8 cellular contexts compared by ENCODE assay signal in genomic region chr7:127252380-127252718, GRCh38. TPM values are rescaled to one million over a fixed set of nuclear protein-coding genes. Genes with fewer than 3 reads are reported as not detected.
A peak's percentile ranks its signal among the peaks of the same experiment; 100 is the strongest.
DNase-seq lines count a peak whose midpoint lies in the region; ATAC-seq, FAIRE-seq and TF ChIP-seq lines count a peak whose summit lies in the region.

No MANE protein-coding gene starts in this region.

- no TSS peak for BruUV-seq in PC-3 (replicated peaks; lab: Mats Ljungman, UMichigan)

- DNase-seq in Daoy (ENCODE audit: low read depth) (peak; percentile 19), PC-3 (no peak), epithelial cell of esophagus (ENCODE audit: low read depth) (no peak), pancreas (peak in 1 of 6 donors; percentile 56), T1000 (lab: John Stamatoyannopoulos, UW) (no peak)

- ATAC-seq in PC-3 = no peak
- no peak for ATAC-seq in pancreas
- ATAC-seq in GM19328 (IDR thresholded peaks at IDR 0.05; ENCODE audit: unreplicated experiment) = no peak
- ATAC-seq in HG03175 (IDR thresholded peaks at IDR 0.05; ENCODE audit: unreplicated experiment) = no peak
- no peak for ATAC-seq in GM21528 (IDR thresholded peaks at IDR 0.05; ENCODE audit: low FRiP score, unreplicated experiment)

- TF ChIP-seq CTCF in PC-3 (conservative IDR thresholded peaks at IDR 0.05; ENCODE audit: low read depth, low read length) (no peak), epithelial cell of esophagus (IDR thresholded peaks at IDR 0.05; ENCODE audit: insufficient read depth, low read depth, low read length, missing control alignments) (no peak), pancreas (IDR thresholded peaks at IDR 0.05) (no peak)

- H3K36me3 ChIP-seq in PC-3 (ENCODE audit: low read depth, low read length) (no peaks in the 10 kb centered on the region), pancreas (no peaks in the 10 kb centered on the region)

- H3K27ac ChIP-seq in PC-3 (ENCODE audit: low read length) = no peak overlapping the region
- no peak overlapping the region for H3K27ac ChIP-seq in pancreas

- CTCF ChIA-PET in PC-3 (lab: Charles Lee) = no interaction called here

- POLR2A ChIA-PET in PC-3 (lab: Charles Lee; ENCODE audit: unreplicated experiment) = no interaction called here

- H3K4me3 ChIP-seq in PC-3 (ENCODE audit: low read length) (peak overlapping the region; percentile 79), epithelial cell of esophagus (ENCODE audit: low read length) (peak overlapping the region; percentile 64), pancreas (peak overlapping the region; percentile 46 to 66 (median 52))

- no peaks in the 10 kb centered on the region for H3K79me2 ChIP-seq in PC-3 (ENCODE audit: low read length)

- H4K20me1 ChIP-seq in PC-3 (ENCODE audit: low read length) = no peaks in the 10 kb centered on the region

- H3K27me3 ChIP-seq in PC-3 (ENCODE audit: low read length) (peaks cover 58% of the 10 kb centered on the region), pancreas (no peaks in the 10 kb centered on the region)

- no peak for FAIRE-seq in pancreas (lab: Jason Lieb, UNC)

- peak overlapping the region; percentile 96 for H2AFZ ChIP-seq in PC-3 (ENCODE audit: low read length)

- peaks cover 13% of the 10 kb centered on the region for H3K4me1 ChIP-seq in PC-3 (ENCODE audit: insufficient read depth, low read length)
- peaks cover 0 to 5% (median 5%) of the 10 kb centered on the region in 3 donors for H3K4me1 ChIP-seq in pancreas

- no peak overlapping the region for H3K9ac ChIP-seq in PC-3 (ENCODE audit: low read length)

- WGBS in pancreas, 2 donors = 1% methylated on average over 11 of the region's 11 CpGs

- H3K4me2 ChIP-seq in PC-3 (ENCODE audit: low read length) = peak overlapping the region; percentile 96

- no peaks in the 10 kb centered on the region for H3F3A ChIP-seq in PC-3 (ENCODE audit: low read length, unreplicated experiment)

- intact Hi-C loops in PC-3 (cut with micrococcal nuclease) (loop anchor here (5.0 kb wide), 2 partner anchors 140 to 190 kb away; partner anchors contain the start of gene ZNF800), pancreas (cut with DNase I) (loop anchor here in 1 of 3 donors (10.0 kb wide), 1 partner anchor 448 kb away; no protein-coding TSS in a partner anchor)

- no peaks in the 10 kb centered on the region for H3K9me3 ChIP-seq in PC-3 (ENCODE audit: low read length)
- no peaks in the 10 kb centered on the region for H3K9me3 ChIP-seq in pancreas

- H3K9me2 ChIP-seq in PC-3 (replicated peaks; ENCODE audit: low read length) = no peaks in the 10 kb centered on the region

RNA-seq across cellular contexts. Expression of gene GRM8, which starts 0.4 kb away (rescaled TPM):
- 0.24 and 1.4 TPM in 2 replicates for total RNA-seq in Daoy (2014; rRNA removed; shearing (Covaris generic))
- total RNA-seq in PC-3 (2014; rRNA removed) (not detected in 2 replicates), pancreas (1 to 10 TPM in 1 of 6 donors, under 1 TPM in 5; 0.41 to 1.2 (median 0.90) TPM)
- polyA plus RNA-seq in pancreas = under 1 TPM; 0.11 to 0.89 TPM
